17 cellular contexts compared by ENCODE assay signal in the genomic region with DNA sequence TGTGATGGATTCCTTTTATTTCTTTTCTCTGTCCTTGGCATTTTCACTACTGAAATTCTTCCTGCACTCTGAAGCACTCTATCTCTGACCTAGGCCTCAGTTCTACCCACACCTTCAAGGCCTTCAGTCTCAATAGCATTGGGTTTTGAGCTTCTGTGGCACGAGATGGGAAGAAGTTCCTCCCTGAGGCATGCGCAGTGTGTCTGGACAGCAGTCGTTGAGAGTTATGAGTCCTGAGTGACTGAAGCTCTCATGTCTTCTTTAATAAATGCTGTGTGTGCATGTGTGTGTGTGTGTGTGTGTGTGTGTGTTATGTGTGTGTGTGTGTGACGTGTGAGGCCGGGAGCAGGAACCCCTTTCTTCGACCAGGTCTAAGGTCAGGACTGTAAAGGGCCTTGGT.
DNase-seq lines count a peak whose midpoint lies in the region; ATAC-seq, FAIRE-seq and TF ChIP-seq lines count a peak whose summit lies in the region.
"Had no signal": no experiment of that assay in that cellular context is flagged by ENCODE, and none has a peak within 500 bp of the region (broad histone marks: within the 10 kb centered on the region; RNA-seq: fewer than 3 reads in every experiment).

No MANE protein-coding gene starts in this region.

- no peak overlapping the region for H2BK120ac ChIP-seq in H1 (replicated peaks; ENCODE audit: low read depth, low read length)

- H2BK20ac ChIP-seq in H1 (ENCODE audit: low read length), result no peak overlapping the region

- no peak overlapping the region for H3K4me3 ChIP-seq in H1 (ENCODE audit: extremely low read depth in 1 of 4, insufficient read depth in 2 of 4, low read depth in 3 of 4, low read length in 4 of 4)
- no peak overlapping the region for H3K4me3 ChIP-seq in sigmoid colon
- H3K4me3 ChIP-seq in brain microvascular endothelial cell (ENCODE audit: low read depth, low read length), result no peak overlapping the region

- H3K27me3 Mint-ChIP-seq in WTC11 (ENCODE audit: low read depth), result no peaks in the 10 kb centered on the region

- H3K79me1 ChIP-seq in H1 (ENCODE audit: low read depth, low read length), result no peaks in the 10 kb centered on the region

- H3K4me1 ChIP-seq in H1 (replicated peaks in 1 of 4; ENCODE audit: control insufficient read depth in 3 of 4, insufficient read depth in 4 of 4, low read length in 3 of 4) (no peaks in the 10 kb centered on the region), sigmoid colon (no peaks in the 10 kb centered on the region)

- in situ Hi-C loops in brain microvascular endothelial cell (cut with HindIII; ENCODE audit: low pct_ligation_motif_present, low sequenced_read_pairs), result no loop called here

- no peak overlapping the region for H3K23ac ChIP-seq in H1 (ENCODE audit: insufficient read length)

- H2AFZ ChIP-seq in H1 (ENCODE audit: low read length), result 0 out of 2 replicates have a peak overlapping the region, but pooled peaks have one; percentile 44

- no peak overlapping the region for H2AK5ac ChIP-seq in H1 (ENCODE audit: low read depth, low read length)

- no peak overlapping the region for H3K4me2 ChIP-seq in H1 (ENCODE audit: insufficient read depth in 1 of 2, low read depth in 2 of 2, low read length in 2 of 2)

- H3K27me3 ChIP-seq in H1 (replicated peaks in 1 of 4; ENCODE audit: control insufficient read depth in 3 of 4, extremely low read depth in 1 of 4, insufficient read depth in 3 of 4, low read length in 3 of 4) (no peaks in the 10 kb centered on the region), sigmoid colon (no peaks in the 10 kb centered on the region), brain microvascular endothelial cell (replicated peaks) (no peaks in the 10 kb centered on the region)

- no peaks in the 10 kb centered on the region for H4K20me1 ChIP-seq in H1 (replicated peaks in 1 of 2; ENCODE audit: control insufficient read depth in 1 of 2, insufficient read depth in 2 of 2, low read length in 2 of 2)

- no peak for TF ChIP-seq EP300 in H1 (IDR thresholded peaks at IDR 0.05; ENCODE audit: borderline replicate concordance in 1 of 2, low read depth in 2 of 2, low read length in 2 of 2)
- TF ChIP-seq EP300 in sigmoid colon (IDR thresholded peaks at IDR 0.05), result no peak

- H3K4ac ChIP-seq in H1 (replicated peaks; ENCODE audit: insufficient read length, low read depth, low read length), result no peak overlapping the region

- H3K36me3 ChIP-seq in H1 (ENCODE audit: control insufficient read depth in 2 of 4, insufficient read depth in 4 of 4, low read length in 3 of 4) (no peaks in the 10 kb centered on the region), sigmoid colon (no peaks in the 10 kb centered on the region), brain microvascular endothelial cell (replicated peaks) (no peaks in the 10 kb centered on the region)

- no peak for ATAC-seq in WTC11

- no peaks in the 10 kb centered on the region for H3K23me2 ChIP-seq in H1 (ENCODE audit: low read depth, low read length)

- H3K18ac ChIP-seq in H1 (ENCODE audit: extremely low read depth, low read length), result no peak overlapping the region

- no peak overlapping the region for H2BK5ac ChIP-seq in H1 (ENCODE audit: low read depth, low read length)

- H3K27ac Mint-ChIP-seq in WTC11, result peak overlapping the region; percentile 21; the same call in 1 of the 2 replicates
- H3K27ac Mint-ChIP-seq: CD4-positive, alpha-beta memory T cell had no signal

- no peak overlapping the region for H3K4me3 Mint-ChIP-seq in WTC11
- H3K4me3 Mint-ChIP-seq: CD4-positive, alpha-beta memory T cell had no signal

- CTCF ChIA-PET in WTC11 (lab: Charles Lee), result no interaction called here
- CTCF ChIA-PET in H1 (lab: Charles Lee; ENCODE audit: partially characterized antibody), result interaction anchor here (1.0 to 3.1 kb wide), 2 partner anchors 10 to 33 kb away, joined by 3 to 10 read pairs; no protein-coding TSS in a partner anchor

- no peak overlapping the region for H3K56ac ChIP-seq in H1 (replicated peaks; ENCODE audit: insufficient read length, low read depth, low read length)

- H3K14ac ChIP-seq in H1 (ENCODE audit: insufficient read length), result no peak overlapping the region

- peaks cover 8% of the 10 kb centered on the region; the same call in 1 of the 2 replicates for H3K4me1 Mint-ChIP-seq in WTC11
- H3K4me1 Mint-ChIP-seq: CD4-positive, alpha-beta memory T cell had no signal

- H3K9me3 ChIP-seq in H1 (ENCODE audit: insufficient read depth in 2 of 2, low read depth in 1 of 2, low read length in 1 of 2) (no peaks in the 10 kb centered on the region), sigmoid colon (peaks cover 0 to 10% (median 0%) of the 10 kb centered on the region in 4 donors)

- peaks cover 13% of the 10 kb centered on the region for H3K36me3 Mint-ChIP-seq in WTC11
- H3K36me3 Mint-ChIP-seq: CD4-positive, alpha-beta memory T cell had no signal

- no peak overlapping the region for H4K5ac ChIP-seq in H1 (ENCODE audit: insufficient read length, low read depth, low read length)

- H2BK12ac ChIP-seq in H1 (ENCODE audit: low read depth, low read length), result no peak overlapping the region

- 98% methylated on average over 3 of the region's 6 CpGs; no CpG with 5 or more reads in 1 of the 2 experiments for WGBS in H1 (ENCODE audit: extremely low coverage in 1 of 2, insufficient coverage in 1 of 2, insufficient read length in 1 of 2, insufficient replicate concordance in 2 of 2, low coverage in 1 of 2, low lambda C conversion rate in 2 of 2, missing lambda C conversion rate in 1 of 2), 2 experiments
- WGBS in sigmoid colon, 2 donors, result 86 to 92% methylated on average over 6 of the region's 6 CpGs

- TF ChIP-seq CTCF in WTC11 (IDR thresholded peaks at IDR 0.05) (no peak), H1 (IDR thresholded peaks at IDR 0.05; ENCODE audit: control extremely low read depth in 1 of 3, insufficient read depth in 1 of 3, low read depth in 1 of 3, low read length in 3 of 3) (no peak), sigmoid colon (IDR thresholded peaks at IDR 0.05) (no peak), brain microvascular endothelial cell (IDR thresholded peaks at IDR 0.05; ENCODE audit: low read depth, low read length, missing control alignments) (no peak)

- TF ChIP-seq RAD21 in H1 (IDR thresholded peaks at IDR 0.05 in 1 of 2, conservative IDR thresholded peaks at IDR 0.05 in 1 of 2; ENCODE audit: low read depth in 2 of 2, low read length in 2 of 2), result no peak

- intact Hi-C loops in sigmoid colon (cut with DNase I), result no loop called here

- H3K9ac ChIP-seq in H1 (replicated peaks in 1 of 4; ENCODE audit: extremely low read depth in 1 of 4, low read depth in 3 of 4, low read length in 3 of 4), result no peak overlapping the region

- H4K91ac ChIP-seq in H1 (replicated peaks; ENCODE audit: insufficient read length, low read length), result no peak overlapping the region

- H3K79me2 ChIP-seq in H1 (ENCODE audit: control insufficient read depth in 1 of 2, insufficient read depth in 2 of 2, low read length in 2 of 2), result no peaks in the 10 kb centered on the region

- H3K27ac ChIP-seq in H1 (ENCODE audit: low read depth, low read length) (no peak overlapping the region), sigmoid colon (no peak overlapping the region), brain microvascular endothelial cell (no peak overlapping the region)

- FAIRE-seq in H1 (lab: Jason Lieb, UNC) (no peak), urothelium cell line (lab: Jason Lieb, UNC) (peak; percentile 63)
- FAIRE-seq: G401.6, GM12892 had no signal

- POLR2A ChIA-PET in WTC11 (lab: Charles Lee), result no interaction called here
- POLR2A ChIA-PET in H1 (lab: Charles Lee; ENCODE audit: partially characterized antibody), result no interaction called here

- H2BK15ac ChIP-seq in H1 (ENCODE audit: low read length), result no peak overlapping the region

- no peak overlapping the region for H4K8ac ChIP-seq in H1 (ENCODE audit: extremely low read depth, insufficient read depth, low read length)

- H3K9me3 Mint-ChIP-seq in WTC11, result peaks cover 21% of the 10 kb centered on the region

- TF ChIP-seq POLR2A in H1 (IDR thresholded peaks at IDR 0.05; ENCODE audit: control extremely low read depth in 1 of 2, low read depth in 2 of 2, low read length in 2 of 2) (no peak), sigmoid colon (IDR thresholded peaks at IDR 0.05) (no peak)

- DNase-seq in WTC11 (ENCODE audit: low spot score) (no peak), H1 (ENCODE audit: low read depth in 1 of 2, low spot score in 2 of 2) (no peak), urothelium cell line (ENCODE audit: low spot score) (no peak), EL (no peak), sigmoid colon (no peak), brain microvascular endothelial cell (no peak)
- DNase-seq: C1 segment of cervical spinal cord; Calu3; CD4-positive, alpha-beta memory T cell; COR-L47; DMS53; DMS79 treated with DMSO at 0.1 percent for 48 hours; GOT3; H7; HCEC 1CT had no signal

TF ChIP-seq in WTC11, 78 proteins besides CTCF, POLR2A, EP300 and RAD21 (continues in another document):
- no peak for TF ChIP-seq CREB1 (CRISPR knock-in tag; IDR thresholded peaks at IDR 0.05)
- TF ChIP-seq ZNF396 (CRISPR knock-in tag; IDR thresholded peaks at IDR 0.05; ENCODE audit: borderline replicate concordance), result no peak
- no peak for TF ChIP-seq RORB (CRISPR knock-in tag; IDR thresholded peaks at IDR 0.05)
- TF ChIP-seq ZNF671 (CRISPR knock-in tag; IDR thresholded peaks at IDR 0.05), result no peak
- TF ChIP-seq FOXK1 (CRISPR knock-in tag; IDR thresholded peaks at IDR 0.05), result no peak

TF ChIP-seq in H1, 55 proteins besides CTCF, POLR2A, EP300 and RAD21 (continues in another document):
- TF ChIP-seq, protein P1, sequence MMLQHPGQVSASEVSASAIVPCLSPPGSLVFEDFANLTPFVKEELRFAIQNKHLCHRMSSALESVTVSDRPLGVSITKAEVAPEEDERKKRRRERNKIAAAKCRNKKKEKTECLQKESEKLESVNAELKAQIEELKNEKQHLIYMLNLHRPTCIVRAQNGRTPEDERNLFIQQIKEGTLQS (IDR thresholded peaks at IDR 0.05; ENCODE audit: insufficient read depth, low read depth, low read length), result no peak
- TF ChIP-seq CREB1 (IDR thresholded peaks at IDR 0.05) (no peak), SIX5 (IDR thresholded peaks at IDR 0.05; ENCODE audit: low read depth, low read length) (no peak), KDM4A (IDR thresholded peaks at IDR 0.05; ENCODE audit: low read depth, low read length, severe bottlenecking) (no peak), FOSL1 (IDR thresholded peaks at IDR 0.05; ENCODE audit: insufficient read depth, low read depth, low read length) (no peak), RNF2 (IDR thresholded peaks at IDR 0.05; ENCODE audit: borderline replicate concordance, low read depth, low read length, missing control alignments, poor library complexity, severe bottlenecking) (no peak), TEAD4 (IDR thresholded peaks at IDR 0.05; ENCODE audit: low read depth, low read length) (no peak)
- TF ChIP-seq, protein P2, sequence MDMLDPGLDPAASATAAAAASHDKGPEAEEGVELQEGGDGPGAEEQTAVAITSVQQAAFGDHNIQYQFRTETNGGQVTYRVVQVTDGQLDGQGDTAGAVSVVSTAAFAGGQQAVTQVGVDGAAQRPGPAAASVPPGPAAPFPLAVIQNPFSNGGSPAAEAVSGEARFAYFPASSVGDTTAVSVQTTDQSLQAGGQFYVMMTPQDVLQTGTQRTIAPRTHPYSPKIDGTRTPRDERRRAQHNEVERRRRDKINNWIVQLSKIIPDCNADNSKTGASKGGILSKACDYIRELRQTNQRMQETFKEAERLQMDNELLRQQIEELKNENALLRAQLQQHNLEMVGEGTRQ (IDR thresholded peaks at IDR 0.05; ENCODE audit: low read length), result no peak
